Comparison of ENCODE assay signal across 1 cellular context in genomic region chr19:45637890-45638667, GRCh38.
TF ChIP-seq lines count a peak whose summit lies in the region.

No MANE protein-coding gene starts in this region.

TF ChIP-seq in HepG2, 621 proteins besides CTCF, POLR2A, EP300 and RAD21:
- TF ChIP-seq ZNF577 (CRISPR knock-in tag; IDR thresholded peaks at IDR 0.05; ENCODE audit: borderline replicate concordance, low read depth): no peak
- TF ChIP-seq NR2F1 (CRISPR knock-in tag; IDR thresholded peaks at IDR 0.05): no peak
- TF ChIP-seq HDAC1 (CRISPR knock-in tag; IDR thresholded peaks at IDR 0.05): no peak
- TF ChIP-seq SIX1 (CRISPR knock-in tag; IDR thresholded peaks at IDR 0.05; ENCODE audit: borderline replicate concordance): no peak
- TF ChIP-seq CCDC6 (CRISPR knock-in tag; IDR thresholded peaks at IDR 0.05): no peak
- TF ChIP-seq FOXJ3 (CRISPR knock-in tag; IDR thresholded peaks at IDR 0.05; ENCODE audit: borderline replicate concordance): no peak
- no peak for TF ChIP-seq ZNF335 (CRISPR knock-in tag; IDR thresholded peaks at IDR 0.05)
- TF ChIP-seq FUBP1 (CRISPR knock-in tag; IDR thresholded peaks at IDR 0.05; ENCODE audit: borderline replicate concordance): no peak
- no peak for TF ChIP-seq ZFP1 (CRISPR knock-in tag; IDR thresholded peaks at IDR 0.05)
- TF ChIP-seq SP4 (CRISPR knock-in tag; IDR thresholded peaks at IDR 0.05): no peak
- TF ChIP-seq FOXC1 (CRISPR knock-in tag; IDR thresholded peaks at IDR 0.05; ENCODE audit: borderline replicate concordance): no peak
- no peak for TF ChIP-seq ZNF558 (CRISPR knock-in tag; IDR thresholded peaks at IDR 0.05; ENCODE audit: borderline replicate concordance)
- TF ChIP-seq CREBL2 (CRISPR knock-in tag; IDR thresholded peaks at IDR 0.05; ENCODE audit: borderline replicate concordance): 0 out of 2 replicates have a peak, but pooled peaks have one; percentile 32
- TF ChIP-seq CBX5 (CRISPR knock-in tag; IDR thresholded peaks at IDR 0.05; ENCODE audit: borderline replicate concordance): no peak
- TF ChIP-seq JDP2 (CRISPR knock-in tag; IDR thresholded peaks at IDR 0.05; ENCODE audit: borderline replicate concordance): no peak
- TF ChIP-seq MAFK (conservative IDR thresholded peaks at IDR 0.05 in 1 of 2, IDR thresholded peaks at IDR 0.05 in 1 of 2; ENCODE audit: low read length in 2 of 2): peak; percentile 13 to 27; a peak in 1 of 4 replicates
- TF ChIP-seq ZFP41 (CRISPR knock-in tag; IDR thresholded peaks at IDR 0.05; ENCODE audit: borderline replicate concordance): no peak
